Comparison of ENCODE assay signal across 1 cellular context in the genomic region with DNA sequence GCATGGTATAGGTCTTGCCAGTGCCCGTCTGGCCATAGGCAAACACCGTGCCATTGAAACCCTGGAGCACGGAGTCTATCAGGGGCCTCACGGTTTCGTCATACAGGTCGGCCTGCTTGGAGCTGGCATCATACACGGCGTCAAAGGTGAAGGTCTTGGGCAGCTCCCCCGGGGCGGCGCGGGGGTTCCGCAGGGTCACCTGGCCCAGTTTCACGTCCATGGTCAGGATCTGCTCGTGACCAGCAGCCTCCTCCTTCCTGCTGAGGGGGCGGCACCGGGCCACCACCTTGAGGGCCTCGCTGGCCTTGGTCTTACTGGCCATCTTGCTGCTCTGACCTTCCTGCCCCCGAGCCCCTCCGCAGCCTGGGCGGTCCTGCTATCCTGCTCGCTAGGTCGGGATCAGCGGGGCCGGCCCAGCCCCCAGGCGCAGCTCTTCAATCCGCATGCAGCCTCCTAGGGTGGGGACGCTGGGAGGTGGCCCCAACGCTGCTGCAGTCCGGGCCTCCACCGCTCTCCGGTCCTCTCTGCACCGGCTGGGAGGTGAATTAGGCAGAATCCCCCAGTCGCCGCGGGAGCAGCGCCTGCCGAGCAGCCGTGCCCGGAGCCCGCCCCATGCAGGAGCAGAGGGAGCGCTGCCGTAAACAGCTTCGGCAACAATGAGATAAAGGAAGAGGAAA.
TF ChIP-seq lines count a peak whose summit lies in the region.

No MANE protein-coding gene starts in this region.

TF ChIP-seq in GM23338, 12 proteins besides CTCF, POLR2A, EP300 and RAD21 (continued from another document):
- TF ChIP-seq ZNF462 (CRISPR knock-in tag; IDR thresholded peaks at IDR 0.05) (no peak), CREB1 (CRISPR knock-in tag; IDR thresholded peaks at IDR 0.05; ENCODE audit: low read depth) (no peak), STAT1 (IDR thresholded peaks at IDR 0.05; ENCODE audit: unreplicated experiment) (no peak), NANOG (IDR thresholded peaks at IDR 0.05; ENCODE audit: borderline replicate concordance) (no peak)
TF ChIP-seq in GM23338: peak in this region for 0.
